ENCODE assay signal across 2 cellular contexts in genomic region chr3:63863150-63864007, GRCh38.
A peak's percentile ranks its signal among the peaks of the same experiment; 100 is the strongest.
TF ChIP-seq lines count a peak whose summit lies in the region.

ATXN7 (plus strand) TSS chr3:63863867; CDS start chr3:63912599, 48,732 bp downstream.
THOC7 (minus strand) TSS chr3:63863805; CDS start chr3:63863790, 15 bp downstream.

TF ChIP-seq in IMR-90, 13 proteins besides CTCF, POLR2A, EP300 and RAD21:
- TF ChIP-seq CHD1 (IDR thresholded peaks at IDR 0.05; ENCODE audit: low read depth, low read length) (no peak), MAFK (IDR thresholded peaks at IDR 0.05; ENCODE audit: low read depth, low read length) (no peak), BHLHE40 (IDR thresholded peaks at IDR 0.05; ENCODE audit: low read depth, low read length) (no peak), NFE2L2 (IDR thresholded peaks at IDR 0.05; ENCODE audit: low read depth, low read length) (no peak), MXI1 (IDR thresholded peaks at IDR 0.05; ENCODE audit: borderline replicate concordance, low read depth, low read length) (peak; percentile 88), SMC3 (IDR thresholded peaks at IDR 0.05; ENCODE audit: low read depth, low read length) (no peak)

TF ChIP-seq in K562, 482 proteins besides CTCF, POLR2A, EP300 and RAD21 (continues in another document):
- TF ChIP-seq SFPQ (IDR thresholded peaks at IDR 0.05; ENCODE audit: low read depth, low read length) = no peak
- TF ChIP-seq HNRNPK (IDR thresholded peaks at IDR 0.05; ENCODE audit: low read depth, low read length, poor library complexity, severe bottlenecking) = no peak
- TF ChIP-seq ZNF224 (CRISPR knock-in tag; IDR thresholded peaks at IDR 0.05) = no peak; the same call in 1 of the 2 replicates
- peak; percentile 46 for TF ChIP-seq HNRNPLL (IDR thresholded peaks at IDR 0.05; ENCODE audit: low read depth, low read length, poor library complexity, severe bottlenecking)
- peak; percentile 34; the same call in 1 of the 2 replicates for TF ChIP-seq GMEB1 (CRISPR knock-in tag; IDR thresholded peaks at IDR 0.05)
- no peak for TF ChIP-seq SAFB (IDR thresholded peaks at IDR 0.05; ENCODE audit: borderline replicate concordance, low read depth, low read length)
- TF ChIP-seq POLR2G (IDR thresholded peaks at IDR 0.05; ENCODE audit: low read depth, low read length) = peak; percentile 85
- 0 out of 2 replicates have a peak, but pooled peaks have one; percentile 36 for TF ChIP-seq SRSF3 (IDR thresholded peaks at IDR 0.05; ENCODE audit: insufficient read depth, low read length)
- 0 out of 2 replicates have a peak, but pooled peaks have one; percentile 30 for TF ChIP-seq SP1 (CRISPR knock-in tag; IDR thresholded peaks at IDR 0.05)
- peak in 1 of 2 experiments; percentile 42; a peak in 2 of 4 replicates for TF ChIP-seq NRF1 (conservative IDR thresholded peaks at IDR 0.05 in 1 of 2, IDR thresholded peaks at IDR 0.05 in 1 of 2)
- TF ChIP-seq YY1 (IDR thresholded peaks at IDR 0.05; ENCODE audit: borderline replicate concordance in 1 of 3, control insufficient read depth in 1 of 3, extremely low read depth in 1 of 3, insufficient read depth in 3 of 3, insufficient read length in 1 of 3, insufficient replicate concordance in 2 of 3, low read depth in 1 of 3, low read length in 2 of 3) = peak in 2 of 3 experiments; percentile 41 to 57
- TF ChIP-seq TAF1 (IDR thresholded peaks at IDR 0.05; ENCODE audit: control insufficient read depth, extremely low read depth, insufficient read depth, low read length, severe bottlenecking) = peak; percentile 46
- 0 out of 4 replicates have a peak, but pooled peaks of 1 of the 2 experiments have one; percentile 31 for TF ChIP-seq SIN3A (IDR thresholded peaks at IDR 0.05; ENCODE audit: borderline replicate concordance in 2 of 2, control insufficient read depth in 1 of 2, low read depth in 2 of 2, low read length in 2 of 2)
- TF ChIP-seq CXXC5 (CRISPR knock-in tag; IDR thresholded peaks at IDR 0.05) = 0 out of 2 replicates have a peak, but pooled peaks have one; percentile 31
- peak in 1 of 2 experiments; percentile 56; a peak in 3 of 4 replicates for TF ChIP-seq MNT (conservative IDR thresholded peaks at IDR 0.05)
- TF ChIP-seq ZBTB11 (CRISPR knock-in tag; IDR thresholded peaks at IDR 0.05) = peak in 1 of 3 experiments; percentile 35; a peak in 2 of 6 replicates
- no peak for TF ChIP-seq U2AF1 (optimal IDR thresholded peaks at IDR 0.05; ENCODE audit: low read depth, low read length)
- peak; percentile 31; the same call in 1 of the 2 replicates for TF ChIP-seq MYC (IDR thresholded peaks at IDR 0.05; ENCODE audit: low read depth, low read length)
- no peak for TF ChIP-seq MYC (CRISPR knock-in tag; IDR thresholded peaks at IDR 0.05; ENCODE audit: borderline replicate concordance, low read depth)
- 0 out of 2 replicates have a peak, but pooled peaks have one; percentile 60 for TF ChIP-seq RBM14 (IDR thresholded peaks at IDR 0.05; ENCODE audit: borderline replicate concordance, insufficient read depth, low read depth, low read length)
- TF ChIP-seq RBM39 (optimal IDR thresholded peaks at IDR 0.05; ENCODE audit: low read depth, low read length) = no peak
- no peak for TF ChIP-seq NR2C2 (CRISPR knock-in tag; IDR thresholded peaks at IDR 0.05)
- peak; percentile 90 for TF ChIP-seq NR2C2 (tag; IDR thresholded peaks at IDR 0.05)
- TF ChIP-seq CHD1 (IDR thresholded peaks at IDR 0.05; ENCODE audit: low read length) = peak; percentile 32
- no peak for TF ChIP-seq RFX5 (IDR thresholded peaks at IDR 0.05; ENCODE audit: low read depth, low read length)
- TF ChIP-seq HNRNPUL1 (IDR thresholded peaks at IDR 0.05; ENCODE audit: low read length) = no peak
- 0 out of 2 replicates have a peak, but pooled peaks have one; percentile 25 for TF ChIP-seq MAX (CRISPR knock-in tag; IDR thresholded peaks at IDR 0.05)
- no peak for TF ChIP-seq ZNF408 (CRISPR knock-in tag; IDR thresholded peaks at IDR 0.05; ENCODE audit: low read depth)
- TF ChIP-seq NFRKB (IDR thresholded peaks at IDR 0.05; ENCODE audit: low read depth) = 0 out of 2 replicates have a peak, but pooled peaks have one; percentile 29
- TF ChIP-seq HMGN3 (IDR thresholded peaks at IDR 0.05; ENCODE audit: borderline replicate concordance, extremely low read depth, insufficient read length, low read depth, low read length) = no peak
- TF ChIP-seq ZFX (CRISPR knock-in tag; IDR thresholded peaks at IDR 0.05) = peak; percentile 82
- peak; percentile 53; the same call in 1 of the 2 replicates for TF ChIP-seq RB1 (IDR thresholded peaks at IDR 0.05; ENCODE audit: low read depth)
- 0 out of 2 replicates have a peak, but pooled peaks have one; percentile 5 for TF ChIP-seq ZBTB40 (IDR thresholded peaks at IDR 0.05)
- TF ChIP-seq ZBTB40 (CRISPR knock-in tag; IDR thresholded peaks at IDR 0.05) = no peak
- no peak for TF ChIP-seq SMARCA5 (IDR thresholded peaks at IDR 0.05)
- TF ChIP-seq COPS2 (conservative IDR thresholded peaks at IDR 0.05) = no peak
- no peak for TF ChIP-seq HES1 (IDR thresholded peaks at IDR 0.05; ENCODE audit: low read depth)
- TF ChIP-seq PHF8 (IDR thresholded peaks at IDR 0.05; ENCODE audit: borderline replicate concordance, low read length) = peak; percentile 65; the same call in 1 of the 2 replicates
- TF ChIP-seq NONO (IDR thresholded peaks at IDR 0.05; ENCODE audit: low read depth in 2 of 2, low read length in 1 of 2) = 0 out of 4 replicates have a peak, but pooled peaks of 1 of the 2 experiments have one; percentile 40
